9 cellular contexts compared by ENCODE assay signal in the genomic region with DNA sequence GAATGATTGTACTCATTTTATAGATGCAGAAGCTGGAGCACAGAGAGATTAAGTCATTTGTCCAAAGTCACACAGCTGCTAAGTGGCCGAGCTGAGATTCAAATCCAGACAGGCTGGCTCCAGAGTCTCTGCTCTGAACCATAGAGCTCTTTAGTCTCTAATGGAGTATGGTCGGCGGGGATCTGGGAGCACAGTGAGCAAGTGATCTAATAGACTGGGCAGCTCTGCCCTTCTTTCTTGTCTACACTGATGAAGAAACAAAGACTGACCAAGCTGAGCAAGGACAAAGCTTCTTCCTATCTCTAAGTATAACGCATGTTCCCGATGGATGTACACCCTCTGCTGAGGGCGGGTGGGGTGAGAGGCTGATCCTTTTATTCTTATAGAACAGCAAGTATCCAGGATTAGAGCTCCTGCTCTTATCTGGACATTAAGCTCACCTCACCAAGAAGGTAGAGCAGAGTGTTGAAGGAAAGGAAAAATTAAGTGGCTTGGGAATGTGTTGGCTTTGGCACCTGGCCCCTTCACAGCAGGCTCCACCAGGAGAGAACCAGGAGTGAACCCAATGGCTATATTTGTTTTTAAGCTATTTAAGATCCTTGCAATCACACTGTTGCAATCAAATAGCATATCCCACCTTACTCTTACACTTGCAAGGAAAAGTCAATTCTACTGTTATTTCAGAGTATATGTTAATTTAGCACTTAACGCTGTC.
DNase-seq lines count a peak whose midpoint lies in the region; ATAC-seq, FAIRE-seq and TF ChIP-seq lines count a peak whose summit lies in the region.
"Had no signal": no experiment of that assay in that cellular context is flagged by ENCODE, and none has a peak within 500 bp of the region (broad histone marks: within the 10 kb centered on the region; RNA-seq: fewer than 3 reads in every experiment).

No MANE protein-coding gene starts in this region.

- H3K4me3 ChIP-seq in kidney (ENCODE audit: low read length in 2 of 2) (peak overlapping the region; percentile 69 to 85), transverse colon (peak overlapping the region in 3 of 4 donors; percentile 62 to 74 (median 67))

- H3K27me3 Mint-ChIP-seq in activated T-cell treated with anti-CD3 and anti-CD28 coated beads, Interleukin-2, amount 50 U/mL, for 4 hours (ENCODE audit: low read depth) = no peaks in the 10 kb centered on the region
- no peaks in the 10 kb centered on the region for H3K27me3 Mint-ChIP-seq in activated T-helper 17 cell treated with anti-CD3 and anti-CD28 coated beads, Interleukin-2, amount 50 U/mL, for 72 hours

- H3K9me3 ChIP-seq in kidney (ENCODE audit: control insufficient read depth in 1 of 2, low read length in 2 of 2) (no peaks in the 10 kb centered on the region), transverse colon (no peaks in the 10 kb centered on the region)

- H3K9ac ChIP-seq in kidney (ENCODE audit: low read length in 2 of 2) = peak overlapping the region; percentile 51 to 62

- H3K27ac ChIP-seq in kidney (ENCODE audit: low read depth in 2 of 2, low read length in 2 of 2) = peak overlapping the region; percentile 49 to 59
- H3K27ac ChIP-seq in transverse colon = peak overlapping the region; percentile 88 to 95 (median 91)

- H3K4me1 ChIP-seq in kidney (ENCODE audit: control insufficient read depth in 1 of 2, insufficient read depth in 1 of 2, low read depth in 1 of 2, low read length in 2 of 2) (peaks cover 27 to 37% of the 10 kb centered on the region in 2 donors), transverse colon (peaks cover 22 to 70% (median 51%) of the 10 kb centered on the region in 4 donors)

- ATAC-seq in activated T-cell treated with anti-CD3 and anti-CD28 coated beads, Interleukin-2, amount 50 U/mL, for 4 hours = no peak
- ATAC-seq in activated T-helper 17 cell treated with anti-CD3 and anti-CD28 coated beads, Interleukin-2, amount 50 U/mL, for 72 hours (replicated peaks) = no peak
- no peak for ATAC-seq in GM21529 (IDR thresholded peaks at IDR 0.05; ENCODE audit: unreplicated experiment)
- ATAC-seq: activated CD4-positive, CD25-positive, alpha-beta regulatory T cell treated with anti-CD3 and anti-CD28 coated beads, Interleukin-2, amount 50 U/mL, for 24 hours had no signal

- H3K36me3 Mint-ChIP-seq in activated T-cell treated with anti-CD3 and anti-CD28 coated beads, Interleukin-2, amount 50 U/mL, for 4 hours (ENCODE audit: insufficient read depth) = peaks cover 49% of the 10 kb centered on the region
- peaks cover 100% of the 10 kb centered on the region for H3K36me3 Mint-ChIP-seq in activated T-helper 17 cell treated with anti-CD3 and anti-CD28 coated beads, Interleukin-2, amount 50 U/mL, for 72 hours (ENCODE audit: low read depth)

- H3K9me3 Mint-ChIP-seq in activated T-cell treated with anti-CD3 and anti-CD28 coated beads, Interleukin-2, amount 50 U/mL, for 4 hours = no peaks in the 10 kb centered on the region
- H3K9me3 Mint-ChIP-seq in activated T-helper 17 cell treated with anti-CD3 and anti-CD28 coated beads, Interleukin-2, amount 50 U/mL, for 72 hours = no peaks in the 10 kb centered on the region

- peaks cover 63% of the 10 kb centered on the region for H3K4me1 Mint-ChIP-seq in activated T-cell treated with anti-CD3 and anti-CD28 coated beads, Interleukin-2, amount 50 U/mL, for 4 hours (ENCODE audit: low read depth)
- H3K4me1 Mint-ChIP-seq in activated T-helper 17 cell treated with anti-CD3 and anti-CD28 coated beads, Interleukin-2, amount 50 U/mL, for 72 hours = peaks cover 38% of the 10 kb centered on the region

- no peak for FAIRE-seq in kidney (lab: Jason Lieb, UNC)

- TF ChIP-seq POLR2A in transverse colon (IDR thresholded peaks at IDR 0.05) = no peak

- H3K27me3 ChIP-seq in transverse colon = no peaks in the 10 kb centered on the region

- peak overlapping the region; percentile 97 for H3K4me3 Mint-ChIP-seq in activated T-cell treated with anti-CD3 and anti-CD28 coated beads, Interleukin-2, amount 50 U/mL, for 4 hours
- peak overlapping the region; percentile 99 for H3K4me3 Mint-ChIP-seq in activated T-helper 17 cell treated with anti-CD3 and anti-CD28 coated beads, Interleukin-2, amount 50 U/mL, for 72 hours

- no peak for TF ChIP-seq CTCF in kidney (IDR thresholded peaks at IDR 0.05; ENCODE audit: borderline replicate concordance, extremely low read depth, insufficient read depth)
- TF ChIP-seq CTCF in transverse colon (IDR thresholded peaks at IDR 0.05) = no peak

- DNase-seq in activated T-cell treated with anti-CD3 and anti-CD28 coated beads, Interleukin-2, amount 50 U/mL, for 4 hours = no peak
- no peak for DNase-seq in activated T-cell treated with anti-CD3 and anti-CD28 coated beads, Interleukin-2, amount 50 U/mL, for 48 hours
- DNase-seq in kidney (no peak), transverse colon (no peak), NCI-H2107 (lab: John Stamatoyannopoulos, UW) (no peak), amniotic stem cell (lab: John Stamatoyannopoulos, UW) (no peak)

- H3K36me3 ChIP-seq in kidney (ENCODE audit: control insufficient read depth in 1 of 2, insufficient read depth in 2 of 2, low read length in 2 of 2) (no peaks in the 10 kb centered on the region), transverse colon (no peaks in the 10 kb centered on the region)

- TF ChIP-seq EP300 in transverse colon (IDR thresholded peaks at IDR 0.05; ENCODE audit: low read depth) = no peak

- H3K27ac Mint-ChIP-seq in activated T-helper 17 cell treated with anti-CD3 and anti-CD28 coated beads, Interleukin-2, amount 50 U/mL, for 72 hours = peak overlapping the region; percentile 100

- 31 to 58% methylated on average over 1 to 7 of the region's 7 CpGs for WGBS in transverse colon (ENCODE audit: low coverage in 1 of 2), 2 donors

- intact Hi-C loops in kidney (cut with DNase I) = no loop called here
- intact Hi-C loops in transverse colon (cut with DNase I; ENCODE audit: low total_unique reads) = no loop called here

- in situ Hi-C loops in transverse colon (cut with MboI; ENCODE audit: low pct_ligation_motif_present in 1 of 4, low pct_unique_long_range_greater_than_20kb in 1 of 4, low sequenced_read_pairs in 3 of 4) = loop anchor here in 1 of 4 donors (25.0 kb wide), 1 partner anchor 231 kb away; no protein-coding TSS in a partner anchor
